14 cellular contexts compared by ENCODE assay signal in the genomic region with DNA sequence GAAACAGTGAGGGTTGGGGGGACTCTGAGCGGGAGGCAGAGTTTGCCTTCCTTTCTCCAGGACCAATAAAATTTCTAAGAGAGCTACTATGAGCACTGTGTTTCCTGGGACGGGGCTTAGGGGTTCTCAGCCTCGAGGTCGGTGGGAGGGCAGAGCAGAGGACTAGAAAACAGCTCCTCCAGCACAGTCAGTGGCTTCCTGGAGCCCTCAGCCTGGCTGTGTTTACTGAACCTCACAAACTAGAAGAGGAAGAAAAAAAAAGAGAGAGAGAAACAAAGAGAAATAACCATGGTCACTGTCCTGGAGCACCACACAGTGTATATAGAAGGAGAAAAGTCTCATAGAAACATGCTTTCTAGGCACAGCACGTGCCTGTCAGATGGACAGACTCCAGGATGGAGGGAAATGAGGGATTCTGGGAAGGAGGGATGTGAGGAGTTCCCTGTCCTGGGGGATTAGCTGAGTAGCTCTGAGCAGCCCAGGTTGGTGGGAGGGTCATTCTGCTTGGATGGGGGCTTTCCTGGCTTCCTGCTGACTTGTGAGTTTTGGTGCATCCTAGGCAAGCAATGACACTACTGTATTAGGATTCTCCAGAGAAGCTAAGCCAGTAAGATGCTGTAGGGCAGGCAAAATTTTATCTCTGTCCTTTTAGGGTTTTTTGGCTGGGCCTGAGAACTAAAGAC. TPM values are rescaled to one million over a fixed set of nuclear protein-coding genes. Genes with fewer than 3 reads are reported as not detected.
DNase-seq lines count a peak whose midpoint lies in the region; ATAC-seq and TF ChIP-seq lines count a peak whose summit lies in the region.
"Had no signal": no experiment of that assay in that cellular context is flagged by ENCODE, and none has a peak within 500 bp of the region (broad histone marks: within the 10 kb centered on the region; RNA-seq: fewer than 3 reads in every experiment).

No MANE protein-coding gene starts in this region.

- peaks cover 3% of the 10 kb centered on the region for H3K27me3 Mint-ChIP-seq in activated CD4-positive, alpha-beta T cell treated with anti-CD3 and anti-CD28 coated beads, Interleukin-2, amount 10 ng/mL, durations not matched to agents 7 days and 5 days
- H3K27me3 Mint-ChIP-seq in central memory CD8-positive, alpha-beta T cell: no peaks in the 10 kb centered on the region
- peaks cover 6% of the 10 kb centered on the region for H3K27me3 Mint-ChIP-seq in neural progenitor cell (ENCODE audit: insufficient read depth, low read depth)

- peaks cover 31% of the 10 kb centered on the region for H3K36me3 Mint-ChIP-seq in activated CD4-positive, alpha-beta T cell treated with anti-CD3 and anti-CD28 coated beads, Interleukin-2, amount 10 ng/mL, durations not matched to agents 7 days and 5 days (ENCODE audit: low read depth)
- peaks cover 13% of the 10 kb centered on the region for H3K36me3 Mint-ChIP-seq in central memory CD8-positive, alpha-beta T cell (ENCODE audit: insufficient read depth)
- peaks cover 35% of the 10 kb centered on the region for H3K36me3 Mint-ChIP-seq in neural progenitor cell

- H3F3A ChIP-seq in OCI-LY1 (ENCODE audit: insufficient read depth, low read length) (peaks cover 10% of the 10 kb centered on the region; the same call in 1 of the 2 replicates), neural progenitor cell (ENCODE audit: low read depth) (peaks cover 32% of the 10 kb centered on the region)

- peak overlapping the region; percentile 51 for H3K27ac Mint-ChIP-seq in activated CD4-positive, alpha-beta T cell treated with anti-CD3 and anti-CD28 coated beads, Interleukin-2, amount 10 ng/mL, durations not matched to agents 7 days and 5 days
- H3K27ac Mint-ChIP-seq in central memory CD8-positive, alpha-beta T cell (ENCODE audit: low read depth): peak overlapping the region; percentile 47
- no peak overlapping the region for H3K27ac Mint-ChIP-seq in neural progenitor cell

- H3K4me2 ChIP-seq in OCI-LY1 (ENCODE audit: low read length) (no peak overlapping the region; the same call in 1 of the 2 replicates), neural progenitor cell (no peak overlapping the region)

- CTCF ChIA-PET in activated CD4-positive, alpha-beta T cell treated with anti-CD3 and anti-CD28 coated beads, Interleukin-2, amount 10 ng/mL, durations not matched to agents 7 days and 5 days (lab: Charles Lee): interaction anchor here (1.5 kb wide), 1 partner anchor 43 kb away, joined by 3 read pairs; the partner anchor contains the start of gene NUDT8

- TF ChIP-seq CTCF in OCI-LY1 (IDR thresholded peaks at IDR 0.05; ENCODE audit: low read length) (no peak), neural progenitor cell (IDR thresholded peaks at IDR 0.05) (no peak)

- peaks cover 44% of the 10 kb centered on the region for H3K4me1 Mint-ChIP-seq in activated CD4-positive, alpha-beta T cell treated with anti-CD3 and anti-CD28 coated beads, Interleukin-2, amount 10 ng/mL, durations not matched to agents 7 days and 5 days
- H3K4me1 Mint-ChIP-seq in central memory CD8-positive, alpha-beta T cell: peaks cover 36% of the 10 kb centered on the region
- H3K4me1 Mint-ChIP-seq in neural progenitor cell: peaks cover 35% of the 10 kb centered on the region

- no peak overlapping the region for H3K4me3 Mint-ChIP-seq in activated CD4-positive, alpha-beta T cell treated with anti-CD3 and anti-CD28 coated beads, Interleukin-2, amount 10 ng/mL, durations not matched to agents 7 days and 5 days
- no peak overlapping the region for H3K4me3 Mint-ChIP-seq in central memory CD8-positive, alpha-beta T cell
- H3K4me3 Mint-ChIP-seq in neural progenitor cell: peak overlapping the region; percentile 20

- no peak for ATAC-seq in central memory CD8-positive, alpha-beta T cell (replicated peaks; ENCODE audit: extremely low read depth, poor library complexity, severe bottlenecking)
- ATAC-seq in HG03045 (IDR thresholded peaks at IDR 0.05; ENCODE audit: unreplicated experiment) (no peak), GM21528 (IDR thresholded peaks at IDR 0.05; ENCODE audit: low FRiP score, unreplicated experiment) (no peak)
- ATAC-seq: SK-N-SH treated with all-trans-retinoic acid at 6 μM for 48 hours had no signal

- H3K27me3 ChIP-seq in OCI-LY1 (ENCODE audit: insufficient read depth, low read length) (peaks cover 6% of the 10 kb centered on the region; the same call in 1 of the 2 replicates), neural progenitor cell (peaks cover 14% of the 10 kb centered on the region)

- no peaks in the 10 kb centered on the region for H3K9me2 ChIP-seq in OCI-LY1 (ENCODE audit: low read depth, low read length)

- H3K4me1 ChIP-seq in OCI-LY1 (ENCODE audit: insufficient read depth, low read length, severe bottlenecking) (peaks cover 54% of the 10 kb centered on the region), neural progenitor cell (peaks cover 11% of the 10 kb centered on the region)

- no peaks in the 10 kb centered on the region for H3K9me3 ChIP-seq in OCI-LY1 (ENCODE audit: low read length)
- H3K9me3 ChIP-seq in neural progenitor cell (ENCODE audit: low read depth): no peaks in the 10 kb centered on the region

- H3K9ac ChIP-seq in OCI-LY1 (ENCODE audit: low read length): no peak overlapping the region
- no peak overlapping the region for H3K9ac ChIP-seq in neural progenitor cell

- POLR2A ChIA-PET in activated CD4-positive, alpha-beta T cell treated with anti-CD3 and anti-CD28 coated beads, Interleukin-2, amount 10 ng/mL, durations not matched to agents 7 days and 5 days (lab: Charles Lee): no interaction called here

- H2AFZ ChIP-seq in OCI-LY1 (ENCODE audit: low read length) (no peak overlapping the region), neural progenitor cell (replicated peaks) (no peak overlapping the region)

- H3K4me3 ChIP-seq in OCI-LY1 (ENCODE audit: low read depth, low read length, poor library complexity, severe bottlenecking) (no peak overlapping the region), neural progenitor cell (no peak overlapping the region)

- peaks cover 46% of the 10 kb centered on the region for H3K36me3 ChIP-seq in OCI-LY1 (ENCODE audit: insufficient read depth, low read length)
- no peaks in the 10 kb centered on the region for H3K36me3 ChIP-seq in neural progenitor cell

- H3K79me2 ChIP-seq in OCI-LY1 (ENCODE audit: insufficient read depth, low read length): no peaks in the 10 kb centered on the region
- peaks cover 28% of the 10 kb centered on the region for H3K79me2 ChIP-seq in neural progenitor cell (ENCODE audit: low read depth)

- peak overlapping the region; percentile 92 for H3K27ac ChIP-seq in OCI-LY1 (ENCODE audit: low read depth, low read length, poor library complexity, severe bottlenecking)
- no peak overlapping the region for H3K27ac ChIP-seq in neural progenitor cell

- H4K20me1 ChIP-seq in OCI-LY1 (ENCODE audit: insufficient read depth, low read length): no peaks in the 10 kb centered on the region
- peaks cover 28% of the 10 kb centered on the region for H4K20me1 ChIP-seq in neural progenitor cell (ENCODE audit: low read depth)

- no peak for DNase-seq in activated CD4-positive, alpha-beta T cell treated with anti-CD3 and anti-CD28 coated beads, Interleukin-2, amount 10 ng/mL, durations not matched to agents 7 days and 5 days
- no peak for DNase-seq in activated CD4-positive, alpha-beta T cell treated with anti-CD3 and anti-CD28 coated beads, Interleukin-2, amount 50 U/mL, for 48 hours
- DNase-seq in central memory CD8-positive, alpha-beta T cell (ENCODE audit: low spot score in 2 of 2): no peak
- no peak for DNase-seq in neural progenitor cell (ENCODE audit: low spot score)
- no peak for DNase-seq in dermis blood vessel endothelial cell
- DNase-seq: ACHN; activated CD4-positive, alpha-beta T cell treated with anti-CD3 and anti-CD28 coated beads for 1 hour; mesenchymal stem cell; NK-92 treated with Interleukin-12 subunit alpha and Interleukin-12 subunit beta, amount 100 ng/mL, for 24 hours had no signal

- H3K9me3 Mint-ChIP-seq in activated CD4-positive, alpha-beta T cell treated with anti-CD3 and anti-CD28 coated beads, Interleukin-2, amount 10 ng/mL, durations not matched to agents 7 days and 5 days: peaks cover 5% of the 10 kb centered on the region
- no peaks in the 10 kb centered on the region for H3K9me3 Mint-ChIP-seq in central memory CD8-positive, alpha-beta T cell
- H3K9me3 Mint-ChIP-seq in neural progenitor cell: peaks cover 2% of the 10 kb centered on the region

RNA-seq across cellular contexts. Expression of gene GSTP1, which starts 3.1 kb away (rescaled TPM):
- 100 to 1,000 TPM; 194 to 209 TPM for total RNA-seq in activated CD4-positive, alpha-beta T cell treated with anti-CD3 and anti-CD28 coated beads, Interleukin-2, amount 10 ng/mL, durations not matched to agents 7 days and 5 days
- total RNA-seq in neural progenitor cell (ENCODE audit: low replicate concordance) (436 and 1,035 TPM in 2 replicates), dermis blood vessel endothelial cell (833 and 1,138 TPM in 2 replicates)

RNA-seq across cellular contexts. Expression of gene NDUFV1, which starts 20.0 kb away (rescaled TPM):
- total RNA-seq in activated CD4-positive, alpha-beta T cell treated with anti-CD3 and anti-CD28 coated beads, Interleukin-2, amount 10 ng/mL, durations not matched to agents 7 days and 5 days: 100 to 1,000 TPM; 204 to 228 TPM
- total RNA-seq in neural progenitor cell (ENCODE audit: low replicate concordance) (71.0 and 137 TPM in 2 replicates), dermis blood vessel endothelial cell (166 and 175 TPM in 2 replicates)

RNA-seq across cellular contexts. Expression of gene NUDT8, which starts 43.0 kb away (rescaled TPM):
- 1 to 10 TPM; 7.3 to 8.8 TPM for total RNA-seq in activated CD4-positive, alpha-beta T cell treated with anti-CD3 and anti-CD28 coated beads, Interleukin-2, amount 10 ng/mL, durations not matched to agents 7 days and 5 days
- total RNA-seq in neural progenitor cell (ENCODE audit: low replicate concordance) (1.6 and 4.1 TPM in 2 replicates), dermis blood vessel endothelial cell (10.7 and 13.0 TPM in 2 replicates)

RNA-seq across cellular contexts. Expression of gene TBX10, which starts 52.9 kb away (rescaled TPM):
- not detected for total RNA-seq in activated CD4-positive, alpha-beta T cell treated with anti-CD3 and anti-CD28 coated beads, Interleukin-2, amount 10 ng/mL, durations not matched to agents 7 days and 5 days
- total RNA-seq in neural progenitor cell (ENCODE audit: low replicate concordance) (not detected in 2 replicates), dermis blood vessel endothelial cell (not detected in 2 replicates)
- total RNA-seq: ureter had no signal
